In the genomic region with DNA sequence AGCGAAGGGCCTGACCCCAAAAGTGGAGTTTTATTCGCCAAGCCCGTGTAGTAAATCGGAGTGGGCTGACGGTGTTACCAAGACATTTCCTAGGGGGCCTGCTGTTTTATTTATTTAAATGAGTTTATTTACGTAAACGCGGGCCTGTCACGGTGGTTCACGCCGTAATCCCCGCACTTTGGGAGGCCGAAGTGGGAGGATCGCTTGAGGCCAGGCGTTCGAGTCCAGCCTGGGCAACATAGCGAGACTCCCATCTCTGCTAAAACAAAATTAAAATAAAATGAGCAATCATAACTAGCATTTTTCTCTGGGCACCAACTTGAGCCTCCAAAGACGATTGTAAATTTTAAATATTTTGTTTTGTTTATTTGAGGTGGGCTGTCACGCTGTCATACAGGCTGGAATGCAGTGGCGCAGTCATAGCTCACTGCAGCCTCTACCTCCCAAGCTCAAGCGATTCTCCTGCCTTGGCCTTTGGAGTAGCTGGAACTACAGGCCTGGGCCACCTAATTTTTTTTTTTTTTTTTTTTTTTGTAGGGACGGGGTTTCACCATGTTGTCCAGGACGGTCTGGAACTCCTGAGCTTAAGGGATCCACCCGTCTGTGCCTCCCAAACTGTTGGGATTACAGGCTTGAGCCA, we compare ENCODE assay signal across 8 cellular contexts. TPM values are rescaled to one million over a fixed set of nuclear protein-coding genes. Genes with fewer than 3 reads are reported as not detected.
A peak's percentile ranks its signal among the peaks of the same experiment; 100 is the strongest.
DNase-seq lines count a peak whose midpoint lies in the region; ATAC-seq and TF ChIP-seq lines count a peak whose summit lies in the region.

No MANE protein-coding gene starts in this region.

- H3K79me2 ChIP-seq in GM23248 (ENCODE audit: insufficient read depth) = peaks cover 71% of the 10 kb centered on the region

- intact Hi-C loops in sigmoid colon (cut with DNase I) = loop anchor here (2.0 to 10.0 kb wide), 4 partner anchors 55 to 1305 kb away; a partner anchor contains a TSS

- H3K4me1 Mint-ChIP-seq in T-helper 2 cell treated with Interferon-gamma antibody and Interleukin-4, amounts not matched to agents 5 μg/mL and 100 μg/mL, for 36 hours (ENCODE audit: low read depth) = peaks cover 39% of the 10 kb centered on the region

- H3K36me3 Mint-ChIP-seq in T-helper 2 cell treated with Interferon-gamma antibody and Interleukin-4, amounts not matched to agents 5 μg/mL and 100 μg/mL, for 36 hours (ENCODE audit: low read depth) = peaks cover 60% of the 10 kb centered on the region

- peak overlapping the region; percentile 84 for H3K4me2 ChIP-seq in GM23248 (ENCODE audit: unreplicated experiment)

- peak overlapping the region; percentile 96 for H3K4me3 ChIP-seq in GM23248
- H3K4me3 ChIP-seq in fibroblast of the aortic adventitia (ENCODE audit: low read depth, low read length) = peak overlapping the region; percentile 95
- H3K4me3 ChIP-seq in sigmoid colon = peak overlapping the region; percentile 61 to 97 (median 70)

- no peaks in the 10 kb centered on the region for H3K9me2 ChIP-seq in GM23248 (ENCODE audit: insufficient read depth)

- H2AFZ ChIP-seq in GM23248 = peak overlapping the region; percentile 93

- peaks cover 31% of the 10 kb centered on the region for H3K36me3 ChIP-seq in GM23248 (ENCODE audit: low read depth)
- H3K36me3 ChIP-seq in sigmoid colon = peaks cover 29 to 55% (median 37%) of the 10 kb centered on the region in 4 donors

- H3K9me3 Mint-ChIP-seq in T-helper 2 cell treated with Interferon-gamma antibody and Interleukin-4, amounts not matched to agents 5 μg/mL and 100 μg/mL, for 36 hours = no peaks in the 10 kb centered on the region

- H3K9me3 ChIP-seq in GM23248 (ENCODE audit: low read depth) (no peaks in the 10 kb centered on the region), sigmoid colon (no peaks in the 10 kb centered on the region)

- H4K20me1 ChIP-seq in GM23248 (ENCODE audit: insufficient read depth) = no peaks in the 10 kb centered on the region

- DNase-seq in GM23248 = peak; percentile 58
- DNase-seq in T-helper 2 cell treated with Interferon-gamma antibody and Interleukin-4, amounts not matched to agents 5 μg/mL and 100 μg/mL, for 36 hours (ENCODE audit: low spot score) = no peak
- DNase-seq in fibroblast of the aortic adventitia (ENCODE audit: low read depth) = peak; percentile 16
- no peak for DNase-seq in sigmoid colon
- no peak for DNase-seq in SK-N-DZ (ENCODE audit: low spot score)
- DNase-seq in hypothalamus (lab: John Stamatoyannopoulos, UW) = no peak
- no peak for DNase-seq in NCI-H1436 (lab: John Stamatoyannopoulos, UW)

- peaks cover 51% of the 10 kb centered on the region for H3F3A ChIP-seq in GM23248 (ENCODE audit: insufficient read depth)

- H3K27me3 ChIP-seq in GM23248 (replicated peaks; ENCODE audit: insufficient read depth) = no peaks in the 10 kb centered on the region
- no peaks in the 10 kb centered on the region for H3K27me3 ChIP-seq in sigmoid colon

- H3K27me3 Mint-ChIP-seq in T-helper 2 cell treated with Interferon-gamma antibody and Interleukin-4, amounts not matched to agents 5 μg/mL and 100 μg/mL, for 36 hours (ENCODE audit: low read depth) = no peaks in the 10 kb centered on the region

- TF ChIP-seq POLR2A in sigmoid colon (IDR thresholded peaks at IDR 0.05) = no peak

- H3K4me3 Mint-ChIP-seq in T-helper 2 cell treated with Interferon-gamma antibody and Interleukin-4, amounts not matched to agents 5 μg/mL and 100 μg/mL, for 36 hours = peak overlapping the region; percentile 100

- WGBS in GM23248 (ENCODE audit: low coverage in 1 of 2, low lambda C conversion rate in 2 of 2, missing lambda C conversion rate in 2 of 2), 2 experiments = 19 to 25% methylated on average over 24 of the region's 24 CpGs
- 19 to 34% methylated on average over 24 of the region's 24 CpGs for WGBS in sigmoid colon, 2 donors

- H3K4me1 ChIP-seq in GM23248 (ENCODE audit: insufficient read depth) (peaks cover 50% of the 10 kb centered on the region), sigmoid colon (peaks cover 0 to 49% (median 45%) of the 10 kb centered on the region in 4 donors)

- peak overlapping the region; percentile 96 for H3K27ac ChIP-seq in GM23248
- H3K27ac ChIP-seq in sigmoid colon = peak overlapping the region; percentile 93 to 98 (median 96)

- H3K27ac Mint-ChIP-seq in T-helper 2 cell treated with Interferon-gamma antibody and Interleukin-4, amounts not matched to agents 5 μg/mL and 100 μg/mL, for 36 hours = peak overlapping the region; percentile 99

- no peak for ATAC-seq in GM19023 (IDR thresholded peaks at IDR 0.05; ENCODE audit: unreplicated experiment)

- in situ Hi-C loops in GM23248 (cut with MboI) = no loop called here

- peak overlapping the region; percentile 98 for H3K9ac ChIP-seq in GM23248

- TF ChIP-seq EP300 in sigmoid colon (IDR thresholded peaks at IDR 0.05) = no peak

- TF ChIP-seq CTCF in fibroblast of the aortic adventitia (IDR thresholded peaks at IDR 0.05; ENCODE audit: insufficient read depth, low read length) (no peak), sigmoid colon (IDR thresholded peaks at IDR 0.05) (no peak)

RNA-seq across cellular contexts. Expression of a gene that starts 1.0 kb away (rescaled TPM):
- 54.6 and 70.0 TPM in 2 replicates for total RNA-seq in GM23248 (2014; rRNA removed; shearing (Covaris generic))
- 36.5 and 37.2 TPM in 2 replicates for polyA plus RNA-seq in GM23248 (2016; fragmentation: Nextera tagmentation; extraction: Ambion mirVana)
- total RNA-seq in fibroblast of the aortic adventitia (ENCODE audit: low replicate concordance) = 54.2 and 76.0 TPM in 2 replicates
- 100 to 1,000 TPM; 124 to 148 (median 131) TPM for total RNA-seq in sigmoid colon
- polyA plus RNA-seq in sigmoid colon = 10 to 100 TPM; 45.0 to 56.9 (median 50.9) TPM
- 54.5 and 66.1 TPM in 2 replicates for polyA plus RNA-seq in SK-N-DZ (2014; cell fraction: cytosol; rRNA removed)
- 47.6 and 76.7 TPM in 2 replicates for polyA plus RNA-seq in SK-N-DZ (2014; cell fraction: nucleus; rRNA removed)

RNA-seq across cellular contexts. Expression of a gene that starts 7.5 kb away (rescaled TPM):
- 6.2 and 9.2 TPM in 2 replicates for total RNA-seq in GM23248 (2014; rRNA removed; shearing (Covaris generic))
- 6.2 and 8.2 TPM in 2 replicates for polyA plus RNA-seq in GM23248 (2016; fragmentation: Nextera tagmentation; extraction: Ambion mirVana)
- 5.9 and 8.9 TPM in 2 replicates for total RNA-seq in fibroblast of the aortic adventitia (ENCODE audit: low replicate concordance)
- 1 to 10 TPM; 2.3 to 6.4 (median 4.6) TPM for total RNA-seq in sigmoid colon
- 1 to 10 TPM; 1.8 to 3.1 (median 2.4) TPM for polyA plus RNA-seq in sigmoid colon
- 15.0 and 19.9 TPM in 2 replicates for polyA plus RNA-seq in SK-N-DZ (2014; cell fraction: cytosol; rRNA removed)
- 4.9 and 5.4 TPM in 2 replicates for polyA plus RNA-seq in SK-N-DZ (2014; cell fraction: nucleus; rRNA removed)

RNA-seq across cellular contexts. Expression of a gene that starts 38.7 kb away (rescaled TPM):
- total RNA-seq in GM23248 (2014; rRNA removed; shearing (Covaris generic)) = not detected in 2 replicates
- 0.24 and 0.44 TPM in 2 replicates for polyA plus RNA-seq in GM23248 (2016; fragmentation: Nextera tagmentation; extraction: Ambion mirVana)
- 0.54 TPM in 1 of 2 replicates, not detected in the other for total RNA-seq in fibroblast of the aortic adventitia (ENCODE audit: low replicate concordance)
- 1 to 10 TPM in 1 of 4 donors, under 1 TPM in 1, not detected in 2; 0.41 to 1.8 TPM for total RNA-seq in sigmoid colon
- under 1 TPM in 1 of 3 donors, not detected in 2; 0.38 TPM for polyA plus RNA-seq in sigmoid colon
- polyA plus RNA-seq in SK-N-DZ (2014; cell fraction: cytosol; rRNA removed) = 0.18 and 2.8 TPM in 2 replicates
- 0.57 TPM in 1 of 2 replicates, not detected in the other for polyA plus RNA-seq in SK-N-DZ (2014; cell fraction: nucleus; rRNA removed)

RNA-seq across cellular contexts. Expression of a gene that starts 54.9 kb away (rescaled TPM):
- 10.7 and 12.0 TPM in 2 replicates for total RNA-seq in GM23248 (2014; rRNA removed; shearing (Covaris generic))
- 6.3 and 6.4 TPM in 2 replicates for polyA plus RNA-seq in GM23248 (2016; fragmentation: Nextera tagmentation; extraction: Ambion mirVana)
- total RNA-seq in fibroblast of the aortic adventitia (ENCODE audit: low replicate concordance) = 9.1 and 11.8 TPM in 2 replicates
- total RNA-seq in sigmoid colon = 10 to 100 TPM in 1 of 4 donors, 1 to 10 TPM in 3; 7.7 to 12.5 (median 8.4) TPM
- 1 to 10 TPM; 3.0 to 4.9 (median 3.0) TPM for polyA plus RNA-seq in sigmoid colon
- 13.8 and 15.4 TPM in 2 replicates for polyA plus RNA-seq in SK-N-DZ (2014; cell fraction: cytosol; rRNA removed)
- polyA plus RNA-seq in SK-N-DZ (2014; cell fraction: nucleus; rRNA removed) = 12.2 TPM in 2 replicates

RNA-seq across cellular contexts. Expression of a gene that starts 57.4 kb away (rescaled TPM):
- total RNA-seq in GM23248 (2014; rRNA removed; shearing (Covaris generic)) = 7.2 and 9.7 TPM in 2 replicates
- 6.4 and 6.5 TPM in 2 replicates for polyA plus RNA-seq in GM23248 (2016; fragmentation: Nextera tagmentation; extraction: Ambion mirVana)
- 8.1 and 22.0 TPM in 2 replicates for total RNA-seq in fibroblast of the aortic adventitia (ENCODE audit: low replicate concordance)
- total RNA-seq in sigmoid colon = 10 to 100 TPM; 10.7 to 19.9 (median 14.9) TPM
- 1 to 10 TPM; 3.6 to 7.2 (median 3.9) TPM for polyA plus RNA-seq in sigmoid colon
- 11.7 and 16.3 TPM in 2 replicates for polyA plus RNA-seq in SK-N-DZ (2014; cell fraction: cytosol; rRNA removed)
- 16.5 and 21.4 TPM in 2 replicates for polyA plus RNA-seq in SK-N-DZ (2014; cell fraction: nucleus; rRNA removed)

Comparison
In these comparisons a context has a peak if more than half of its experiments do, and no peak if none do; other contexts are left out.
1. DNase-seq: peak in GM23248 (single experiment) and fibroblast of the aortic adventitia (single experiment); none in T-helper 2 cell treated with Interferon-gamma antibody and Interleukin-4, amounts not matched to agents 5 μg/mL and 100 μg/mL, for 36 hours (single experiment), sigmoid colon (single experiment), SK-N-DZ (single experiment), hypothalamus (0 of 51) and NCI-H1436 (single experiment).
2. Peak in every context shown above with its lines, with median percentiles within 50 percentile points of each other: H3K4me3 ChIP-seq.